15 cellular contexts compared by ENCODE assay signal in the genomic region with DNA sequence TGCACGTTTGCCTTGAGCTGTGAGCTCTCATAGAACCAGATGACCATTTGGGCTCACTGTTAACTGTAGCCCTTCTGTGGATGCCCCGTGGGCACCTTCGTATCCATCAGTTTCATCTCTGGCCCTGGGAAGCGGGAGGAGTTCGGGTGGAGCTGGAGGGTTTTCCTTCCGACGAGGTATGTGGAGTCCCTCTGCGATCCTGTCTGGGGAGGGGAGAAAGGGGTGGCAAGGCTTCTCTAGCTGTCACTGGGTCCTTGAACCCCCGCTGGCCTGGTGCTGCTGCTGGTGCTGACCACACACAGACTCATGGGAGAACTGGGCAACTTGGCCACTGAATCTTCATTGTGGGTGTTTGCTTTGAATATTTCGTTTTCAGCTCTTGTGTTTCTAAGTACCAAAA.
"Had no signal": no experiment of that assay in that cellular context is flagged by ENCODE, and none has a peak within 500 bp of the region (broad histone marks: within the 10 kb centered on the region; RNA-seq: fewer than 3 reads in every experiment).

No MANE protein-coding gene starts in this region.

- H3K9me3 Mint-ChIP-seq: activated T-cell treated with anti-CD3 and anti-CD28 coated beads, Interleukin-2, amount 50 U/mL, for 24 hours; neural progenitor cell had no signal

- H3K36me3 Mint-ChIP-seq: activated CD8-positive, alpha-beta memory T cell treated with anti-CD3 and anti-CD28 coated beads, Interleukin-2, amount 10 ng/mL, durations not matched to agents 7 days and 5 days; neural progenitor cell had no signal

- DNase-seq: activated CD4-positive, alpha-beta T cell treated with anti-CD3 and anti-CD28 coated beads for 1 hour; activated CD4-positive, alpha-beta T cell treated with anti-CD3 and anti-CD28 coated beads, Interleukin-2, amount 50 U/mL, for 48 hours; activated CD8-positive, alpha-beta memory T cell treated with anti-CD3 and anti-CD28 coated beads, Interleukin-2, amount 10 ng/mL, durations not matched to agents 7 days and 5 days; activated gamma-delta T cell; activated T-cell treated with anti-CD3 and anti-CD28 coated beads, Interleukin-2, amount 50 U/mL, for 24 hours; central memory CD4-positive, alpha-beta T cell; effector memory CD4-positive, alpha-beta T cell; kidney; left ventricle myocardium inferior; mesendoderm; stomach; uterus had no signal

- H3K9me3 ChIP-seq: left ventricle myocardium inferior, ovary, stomach, thoracic aorta, uterus had no signal

- H3K4me3 ChIP-seq: left ventricle myocardium inferior, neural progenitor cell, ovary, stomach, thoracic aorta, uterus had no signal

- H3K27ac ChIP-seq: left ventricle myocardium inferior, neural progenitor cell, ovary, uterus had no signal

- ATAC-seq: activated CD8-positive, alpha-beta memory T cell treated with anti-CD3 and anti-CD28 coated beads, Interleukin-2, amount 10 ng/mL, durations not matched to agents 7 days and 5 days had no signal

- H3K36me3 ChIP-seq: left ventricle myocardium inferior, neural progenitor cell, ovary, stomach, thoracic aorta, uterus had no signal

- H3K4me3 Mint-ChIP-seq: activated CD8-positive, alpha-beta memory T cell treated with anti-CD3 and anti-CD28 coated beads, Interleukin-2, amount 10 ng/mL, durations not matched to agents 7 days and 5 days; activated T-cell treated with anti-CD3 and anti-CD28 coated beads, Interleukin-2, amount 50 U/mL, for 24 hours; neural progenitor cell had no signal

- H3K27me3 ChIP-seq: neural progenitor cell, ovary, stomach, uterus had no signal

- H3K27me3 Mint-ChIP-seq: activated T-cell treated with anti-CD3 and anti-CD28 coated beads, Interleukin-2, amount 50 U/mL, for 24 hours had no signal

- H3K27ac Mint-ChIP-seq: activated CD8-positive, alpha-beta memory T cell treated with anti-CD3 and anti-CD28 coated beads, Interleukin-2, amount 10 ng/mL, durations not matched to agents 7 days and 5 days; activated T-cell treated with anti-CD3 and anti-CD28 coated beads, Interleukin-2, amount 50 U/mL, for 24 hours; neural progenitor cell had no signal
